ENCODE assay signal across 8 cellular contexts in the genomic region with DNA sequence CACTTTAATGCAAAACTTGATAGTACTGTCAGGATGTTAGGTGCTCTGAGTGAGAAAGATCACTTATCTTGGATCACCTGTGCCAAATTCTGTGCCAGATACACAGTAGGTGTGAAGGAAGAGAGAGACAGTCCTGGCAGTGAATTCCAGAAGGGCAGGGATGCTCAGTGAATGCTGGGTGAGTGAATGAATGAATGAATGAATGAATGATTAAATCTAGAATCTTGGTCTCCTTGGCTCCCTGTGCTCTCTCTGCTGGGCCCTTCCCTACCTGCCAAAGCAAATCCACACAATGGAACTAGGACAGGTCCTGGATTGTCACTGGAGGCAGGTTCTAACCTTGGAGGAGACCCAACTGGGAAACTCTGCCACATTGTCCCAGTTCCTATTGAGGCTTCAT.
"Had no signal": no experiment of that assay in that cellular context is flagged by ENCODE, and none has a peak within 500 bp of the region (broad histone marks: within the 10 kb centered on the region; RNA-seq: fewer than 3 reads in every experiment).

No MANE protein-coding gene starts in this region.

- H3K4me3 ChIP-seq: GM12878 had no signal

- FAIRE-seq: G401.6, GM12878, GM12891, GM12892, GM18507, GM19239 had no signal

- ATAC-seq: GM12878 had no signal

- DNase-seq: GDM1, GF-D8 had no signal
